Comparison of ENCODE assay signal across 18 cellular contexts in genomic region chr14:96051231-96051630, GRCh38. TPM values are rescaled to one million over a fixed set of nuclear protein-coding genes. Genes with fewer than 3 reads are reported as not detected.
"Had no signal": no experiment of that assay in that cellular context is flagged by ENCODE, and none has a peak within 500 bp of the region (broad histone marks: within the 10 kb centered on the region; RNA-seq: fewer than 3 reads in every experiment).

No MANE protein-coding gene starts in this region.

- H3K27ac ChIP-seq: breast epithelium, hepatocyte, lower lobe of right lung, parathyroid adenoma, suprapubic skin, upper lobe of left lung, WERI-Rb-1 had no signal

- H3K4me1 ChIP-seq: breast epithelium, parathyroid adenoma had no signal

- H3K9me3 ChIP-seq: breast epithelium, lower lobe of right lung, suprapubic skin, upper lobe of left lung had no signal

- DNase-seq: activated CD4-positive, alpha-beta T cell treated with anti-CD3 and anti-CD28 coated beads for 1 hour; activated naive CD4-positive, alpha-beta T cell treated with Interleukin-2 at 50 U/mL for 16 hours; activated T-cell treated with anti-CD3 and anti-CD28 coated beads, Interleukin-2, amount 50 U/mL, for 24 hours; anterior cingulate cortex; cerebellar nuclear complex; dermis blood vessel endothelial cell; left colon; lower lobe of right lung; retina; stimulated activated naive CD8-positive, alpha-beta T cell treated with anti-CD3 and anti-CD28 coated beads, Interleukin-15, Interleukin-2, amounts not matched to agents 100 U/mL and 50 U/mL, for 24 hours; SW 1271; upper lobe of left lung had no signal

- H3K36me3 ChIP-seq: breast epithelium, suprapubic skin had no signal

- H3K27me3 ChIP-seq: breast epithelium, hepatocyte, suprapubic skin, upper lobe of left lung had no signal

- ATAC-seq: lower lobe of right lung had no signal

- H3K4me3 ChIP-seq: breast epithelium, hepatocyte, lower lobe of right lung, suprapubic skin, upper lobe of left lung had no signal

RNA-seq across cellular contexts. Expression of gene C14orf132, which starts 12.1 kb away (rescaled TPM):
- total RNA-seq: natural killer cell treated with Interleukin-12 subunit alpha and Interleukin-12 subunit beta and Interleukin-15 and Interleukin-18, amount 100 ng/mL, for 72 hours had no signal
